8 cellular contexts compared by ENCODE assay signal in the genomic region with DNA sequence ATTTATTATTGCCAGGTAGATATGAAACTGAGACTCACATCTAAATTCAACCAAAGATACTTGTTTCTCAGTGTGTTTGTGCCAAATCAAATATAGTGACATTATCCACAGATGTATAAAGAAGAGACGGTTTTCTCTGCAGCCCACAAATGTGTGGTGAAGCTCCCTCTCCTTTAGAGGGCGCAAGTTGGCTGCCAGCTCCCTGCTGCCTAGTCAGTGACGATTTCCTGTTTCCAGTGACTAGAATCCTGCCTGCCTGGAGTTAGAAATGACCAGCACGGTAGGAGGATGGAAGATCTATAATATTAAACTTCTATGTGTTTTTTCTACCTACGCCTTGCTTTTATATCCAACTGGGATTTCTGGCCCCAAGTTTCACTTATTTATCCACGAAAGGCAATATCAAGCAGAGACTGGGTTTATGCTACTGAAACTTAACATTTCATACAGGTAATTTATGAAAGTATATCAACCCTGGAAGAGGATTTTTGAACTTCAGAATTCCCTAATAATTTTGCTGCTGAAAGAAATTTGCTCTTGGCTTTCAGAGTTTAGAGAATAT.
A peak's percentile ranks its signal among the peaks of the same experiment; 100 is the strongest.
DNase-seq lines count a peak whose midpoint lies in the region; ATAC-seq and TF ChIP-seq lines count a peak whose summit lies in the region.

No MANE protein-coding gene starts in this region.

- H3K4me1 Mint-ChIP-seq in effector memory CD8-positive, alpha-beta T cell (ENCODE audit: low read depth in 2 of 2) = no peaks in the 10 kb centered on the region

- TF ChIP-seq CTCF in astrocyte of the spinal cord (IDR thresholded peaks at IDR 0.05; ENCODE audit: low read depth, low read length) = peak; percentile 54

- H3K27me3 Mint-ChIP-seq in effector memory CD8-positive, alpha-beta T cell = no peaks in the 10 kb centered on the region

- no peak overlapping the region for H3K4me3 Mint-ChIP-seq in effector memory CD8-positive, alpha-beta T cell

- in situ Hi-C loops in astrocyte of the spinal cord (cut with HindIII; ENCODE audit: low sequenced_read_pairs) = no loop called here

- CTCF ChIA-PET in HEK293T (lab: Yijun Ruan, JAX) = interaction anchor here (0.6 to 2.0 kb wide), 4 partner anchors 98 to 1639 kb away, joined by 3 to 10 read pairs (median 6); no protein-coding TSS in a partner anchor

- no peak overlapping the region for H3K4me3 ChIP-seq in astrocyte of the spinal cord (ENCODE audit: low read depth, low read length)

- DNase-seq in GDM1 (lab: John Stamatoyannopoulos, UW) (peak; percentile 43), HEK293T (ENCODE audit: extremely low spot score) (peak; percentile 79), NCI-H2081 treated with DMSO at 0.1 percent for 48 hours (lab: John Stamatoyannopoulos, UW) (peak; percentile 28), astrocyte of the spinal cord (ENCODE audit: low read depth, low spot score) (peak; percentile 24), renal cortical epithelial cell (ENCODE audit: low read depth) (peak; percentile 37)
- no peak for DNase-seq in effector memory CD8-positive, alpha-beta T cell
- DNase-seq in activated CD4-positive, alpha-beta T cell treated with anti-CD3 and anti-CD28 coated beads, Interleukin-2, amount 50 U/mL, for 1 hour = no peak

- POLR2A ChIA-PET in HEK293T (lab: Yijun Ruan, JAX) = interaction anchor here (0.8 to 0.9 kb wide), 2 partner anchors 11 to 26 kb away, joined by 4 read pairs; no protein-coding TSS in a partner anchor

- no peak overlapping the region for H3K27ac Mint-ChIP-seq in effector memory CD8-positive, alpha-beta T cell

- no peaks in the 10 kb centered on the region for H3K36me3 Mint-ChIP-seq in effector memory CD8-positive, alpha-beta T cell (ENCODE audit: insufficient read depth)

- H3K9me3 Mint-ChIP-seq in effector memory CD8-positive, alpha-beta T cell = peaks cover 0 to 3% of the 10 kb centered on the region in 2 donors

- no peak for ATAC-seq in effector memory CD8-positive, alpha-beta T cell (replicated peaks)
- ATAC-seq in GM19023 (IDR thresholded peaks at IDR 0.05; ENCODE audit: unreplicated experiment) = no peak

TF ChIP-seq in HEK293T, 16 proteins besides CTCF, POLR2A, EP300 and RAD21:
- no peak for TF ChIP-seq FOXA1 (IDR thresholded peaks at IDR 0.05)
- no peak for TF ChIP-seq ZNF384 (IDR thresholded peaks at IDR 0.05)
- no peak for TF ChIP-seq ARNT (IDR thresholded peaks at IDR 0.05)
- TF ChIP-seq L3MBTL2 (conservative IDR thresholded peaks at IDR 0.05) = no peak
- no peak for TF ChIP-seq LEF1 (IDR thresholded peaks at IDR 0.05; ENCODE audit: borderline replicate concordance)
- TF ChIP-seq FOXM1 (IDR thresholded peaks at IDR 0.05; ENCODE audit: borderline replicate concordance) = no peak
- no peak for TF ChIP-seq HDGF (IDR thresholded peaks at IDR 0.05; ENCODE audit: borderline replicate concordance)
- TF ChIP-seq NFRKB (IDR thresholded peaks at IDR 0.05) = no peak
- no peak for TF ChIP-seq ELF4 (IDR thresholded peaks at IDR 0.05)
- no peak for TF ChIP-seq TARDBP (IDR thresholded peaks at IDR 0.05)
- no peak for TF ChIP-seq FOXK2 (IDR thresholded peaks at IDR 0.05)
- no peak for TF ChIP-seq SP1 (IDR thresholded peaks at IDR 0.05)
- TF ChIP-seq, protein P1, sequence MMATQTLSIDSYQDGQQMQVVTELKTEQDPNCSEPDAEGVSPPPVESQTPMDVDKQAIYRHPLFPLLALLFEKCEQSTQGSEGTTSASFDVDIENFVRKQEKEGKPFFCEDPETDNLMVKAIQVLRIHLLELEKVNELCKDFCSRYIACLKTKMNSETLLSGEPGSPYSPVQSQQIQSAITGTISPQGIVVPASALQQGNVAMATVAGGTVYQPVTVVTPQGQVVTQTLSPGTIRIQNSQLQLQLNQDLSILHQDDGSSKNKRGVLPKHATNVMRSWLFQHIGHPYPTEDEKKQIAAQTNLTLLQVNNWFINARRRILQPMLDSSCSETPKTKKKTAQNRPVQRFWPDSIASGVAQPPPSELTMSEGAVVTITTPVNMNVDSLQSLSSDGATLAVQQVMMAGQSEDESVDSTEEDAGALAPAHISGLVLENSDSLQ (IDR thresholded peaks at IDR 0.05) = no peak

Comparison
In these comparisons a context has a peak if more than half of its experiments do, and no peak if none do; other contexts are left out.
1. DNase-seq: peak in GDM1 (single experiment), HEK293T (single experiment), NCI-H2081 treated with DMSO at 0.1 percent for 48 hours (single experiment), astrocyte of the spinal cord (single experiment) and renal cortical epithelial cell (single experiment); none in effector memory CD8-positive, alpha-beta T cell (0 of 3) and activated CD4-positive, alpha-beta T cell treated with anti-CD3 and anti-CD28 coated beads, Interleukin-2, amount 50 U/mL, for 1 hour (single experiment).